ENCODE assay signal across 35 cellular contexts in genomic region chr2:56807861-56808260, GRCh38.
"Had no signal": no experiment of that assay in that cellular context is flagged by ENCODE, and none has a peak within 500 bp of the region (broad histone marks: within the 10 kb centered on the region; RNA-seq: fewer than 3 reads in every experiment).

No MANE protein-coding gene starts in this region.

- H3K9me3 ChIP-seq: MG63 had no signal

- H3K36me3 ChIP-seq: MG63 had no signal

- H3K27me3 ChIP-seq: MG63 had no signal

- DNase-seq: Kasumi-1, MG63, MM.1S, MV-4-11, NCI-H1048, NCI-H1092, NCI-H1092 treated with DMSO at 0.1 percent for 48 hours, NCI-H1105, NCI-H1105 treated with DMSO at 0.1 percent for 48 hours, NCI-H1417, NCI-H1417 treated with DMSO at 0.1 percent for 48 hours, NCI-H1436, NCI-H1436 treated with DMSO at 0.1 percent for 48 hours, NCI-H146, NCI-H1694, NCI-H1694 treated with DMSO at 0.1 percent for 48 hours, NCI-H187, NCI-H187 treated with DMSO at 0.1 percent for 48 hours, NCI-H1930, NCI-H2029, NCI-H2029 treated with DMSO at 0.1 percent for 48 hours, NCI-H2081, NCI-H2081 treated with DMSO at 0.1 percent for 48 hours, NCI-H2107, NCI-H2171, NCI-H2171 treated with DMSO at 0.1 percent for 48 hours, NCI-H2227 treated with DMSO at 0.1 percent for 48 hours, NCI-H226, NCI-H345, NCI-H446, NCI-H446 treated with DMSO at 0.1 percent for 48 hours, NCI-H510A, NCI-H510A treated with DMSO at 0.1 percent for 48 hours, NCI-H524, NCI-H524 treated with DMSO at 0.1 percent for 48 hours had no signal

- H3K4me3 ChIP-seq: MG63 had no signal
